In genomic region chr4:127782275-127783025, GRCh38 we compare ENCODE assay signal across 1 cellular context.
A peak's percentile ranks its signal among the peaks of the same experiment; 100 is the strongest.
TF ChIP-seq lines count a peak whose summit lies in the region.

Gene HSPA4L, plus strand, starts transcription at chr4:127782322. Its CDS starts 229 bp downstream, at chr4:127782551.

TF ChIP-seq in HepG2, 621 proteins besides CTCF, POLR2A, EP300 and RAD21 (continued from another document):
- TF ChIP-seq MAX (IDR thresholded peaks at IDR 0.05) (no peak; the same call in 1 of the 2 replicates), HDAC1 (CRISPR knock-in tag; IDR thresholded peaks at IDR 0.05) (peak; percentile 80), ZNF580 (CRISPR knock-in tag; IDR thresholded peaks at IDR 0.05; ENCODE audit: borderline replicate concordance, low read depth) (no peak), ZNF3 (CRISPR knock-in tag; IDR thresholded peaks at IDR 0.05) (no peak), ZBTB37 (CRISPR knock-in tag; IDR thresholded peaks at IDR 0.05) (0 out of 2 replicates have a peak, but pooled peaks have one; percentile 42), FOXP1 (IDR thresholded peaks at IDR 0.05) (no peak), FOXP1 (CRISPR knock-in tag; IDR thresholded peaks at IDR 0.05) (no peak), CAMTA2 (CRISPR knock-in tag; IDR thresholded peaks at IDR 0.05; ENCODE audit: borderline replicate concordance) (no peak; the same call in 1 of the 2 replicates), ZNF687 (CRISPR knock-in tag; IDR thresholded peaks at IDR 0.05) (peak; percentile 90), KLF9 (CRISPR knock-in tag; IDR thresholded peaks at IDR 0.05; ENCODE audit: low read depth) (no peak), ZNF451 (CRISPR knock-in tag; IDR thresholded peaks at IDR 0.05) (no peak), JUNB (CRISPR knock-in tag; IDR thresholded peaks at IDR 0.05; ENCODE audit: borderline replicate concordance) (no peak), SKIL (CRISPR knock-in tag; IDR thresholded peaks at IDR 0.05; ENCODE audit: borderline replicate concordance) (no peak), ZBTB49 (CRISPR knock-in tag; IDR thresholded peaks at IDR 0.05; ENCODE audit: borderline replicate concordance) (no peak), CBX2 (IDR thresholded peaks at IDR 0.05; ENCODE audit: low read depth, low read length) (no peak), CBX2 (CRISPR knock-in tag; IDR thresholded peaks at IDR 0.05; ENCODE audit: low read depth) (no peak)
TF ChIP-seq in HepG2: peak in this region for 147.
